In genomic region chr2:200679157-200679934, GRCh38 we compare ENCODE assay signal across 15 cellular contexts.
"Had no signal": no experiment of that assay in that cellular context is flagged by ENCODE, and none has a peak within 500 bp of the region (broad histone marks: within the 10 kb centered on the region; RNA-seq: fewer than 3 reads in every experiment).

No MANE protein-coding gene starts in this region.

- H3K27ac ChIP-seq: ascending aorta, colonic mucosa, parathyroid adenoma, transverse colon had no signal

- DNase-seq: activated CD4-positive, alpha-beta T cell treated with anti-CD3 and anti-CD28 coated beads, Interleukin-2, amount 50 U/mL, for 4 hours; activated gamma-delta T cell; activated naive CD8-positive, alpha-beta T cell treated with anti-CD3 and anti-CD28 coated beads for 36 hours; activated T-cell treated with anti-CD3 and anti-CD28 coated beads, Interleukin-2, amount 50 U/mL, for 24 hours; colonic mucosa; heart left ventricle; midbrain; retina; transverse colon had no signal

- H3K9me3 ChIP-seq: ascending aorta, colonic mucosa, heart left ventricle, transverse colon had no signal

- ATAC-seq: heart left ventricle had no signal

- FAIRE-seq: endothelial cell of umbilical vein, frontal cortex, islet of Langerhans had no signal

- H3K4me1 ChIP-seq: colonic mucosa, parathyroid adenoma, transverse colon had no signal

- H3K4me3 ChIP-seq: ascending aorta, colonic mucosa, heart left ventricle, skin epidermis, transverse colon had no signal

- H3K9ac ChIP-seq: parathyroid adenoma had no signal

- H3K36me3 ChIP-seq: ascending aorta, colonic mucosa, heart left ventricle, transverse colon had no signal

- H3K27me3 ChIP-seq: ascending aorta, colonic mucosa, heart left ventricle, transverse colon had no signal

- H3K79me2 ChIP-seq: parathyroid adenoma had no signal
